In the genomic region with DNA sequence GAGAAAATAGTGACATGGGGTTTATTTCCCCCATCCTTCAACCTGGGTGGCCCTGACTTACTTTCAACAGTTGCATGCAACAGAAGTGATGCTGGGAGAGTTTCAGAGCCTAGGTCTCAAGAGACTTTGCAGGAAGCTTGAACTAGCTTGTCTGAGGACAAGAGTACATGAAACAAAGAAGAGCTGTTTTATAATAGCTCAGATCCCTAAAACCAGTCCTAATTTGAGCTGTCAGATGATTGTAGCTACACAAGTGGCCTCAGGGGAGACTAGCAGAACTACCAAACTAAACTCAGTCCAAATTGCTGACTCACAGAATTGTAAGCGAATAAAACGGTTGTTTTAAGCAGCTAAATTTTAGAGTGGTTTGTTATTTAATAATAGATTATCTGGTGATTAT, we compare ENCODE assay signal across 7 cellular contexts. TPM values are rescaled to one million over a fixed set of nuclear protein-coding genes. Genes with fewer than 3 reads are reported as not detected.
DNase-seq lines count a peak whose midpoint lies in the region; ATAC-seq and TF ChIP-seq lines count a peak whose summit lies in the region.

No MANE protein-coding gene starts in this region.

- H3K36me3 ChIP-seq in OCI-LY1 (ENCODE audit: insufficient read depth, low read length) (peaks cover 8% of the 10 kb centered on the region), gastrocnemius medialis (no peaks in the 10 kb centered on the region)

- H3K9ac ChIP-seq in OCI-LY1 (ENCODE audit: low read length), result no peak overlapping the region

- H3K9me3 ChIP-seq in OCI-LY1 (ENCODE audit: low read length), result no peaks in the 10 kb centered on the region
- no peaks in the 10 kb centered on the region for H3K9me3 ChIP-seq in gastrocnemius medialis

- H3K4me3 Mint-ChIP-seq in activated CD4-positive, alpha-beta T cell treated with anti-CD3 and anti-CD28 coated beads, Interleukin-2, amount 10 ng/mL, durations not matched to agents 7 days and 5 days, result no peak overlapping the region
- H3K4me3 Mint-ChIP-seq in activated CD4-positive, alpha-beta T cell treated with anti-CD3 and anti-CD28 coated beads, Interleukin-2, amount 10 ng/mL, durations not matched to agents 24 days and 14 days, result no peak overlapping the region

- no peaks in the 10 kb centered on the region for H3K27me3 Mint-ChIP-seq in activated CD4-positive, alpha-beta T cell treated with anti-CD3 and anti-CD28 coated beads, Interleukin-2, amount 10 ng/mL, durations not matched to agents 7 days and 5 days
- no peaks in the 10 kb centered on the region for H3K27me3 Mint-ChIP-seq in activated CD4-positive, alpha-beta T cell treated with anti-CD3 and anti-CD28 coated beads, Interleukin-2, amount 10 ng/mL, durations not matched to agents 24 days and 14 days

- CTCF ChIA-PET in activated CD4-positive, alpha-beta T cell treated with anti-CD3 and anti-CD28 coated beads, Interleukin-2, amount 10 ng/mL, durations not matched to agents 7 days and 5 days (lab: Charles Lee), result no interaction called here

- no peak for TF ChIP-seq POLR2A in gastrocnemius medialis (IDR thresholded peaks at IDR 0.05)

- DNase-seq in gastrocnemius medialis (no peak), SHP77 treated with DMSO at 0.1 percent for 48 hours (lab: John Stamatoyannopoulos, UW) (no peak)
- no peak for DNase-seq in activated CD4-positive, alpha-beta T cell treated with anti-CD3 and anti-CD28 coated beads, Interleukin-2, amount 10 ng/mL, durations not matched to agents 7 days and 5 days
- DNase-seq in activated CD4-positive, alpha-beta T cell treated with anti-CD3 and anti-CD28 coated beads, Interleukin-2, amount 10 ng/mL, durations not matched to agents 24 days and 14 days, result no peak

- H3K9me2 ChIP-seq in OCI-LY1 (ENCODE audit: low read depth, low read length), result no peaks in the 10 kb centered on the region

- H3K27ac ChIP-seq in OCI-LY1 (ENCODE audit: low read depth, low read length, poor library complexity, severe bottlenecking), result peak overlapping the region; percentile 57
- peak overlapping the region in 3 of 4 donors; percentile 8 to 84 (median 38) for H3K27ac ChIP-seq in gastrocnemius medialis

- peaks cover 28% of the 10 kb centered on the region for H3K4me1 ChIP-seq in OCI-LY1 (ENCODE audit: insufficient read depth, low read length, severe bottlenecking)
- H3K4me1 ChIP-seq in gastrocnemius medialis, result peaks cover 39 to 54% of the 10 kb centered on the region in 2 donors

- H3K27ac Mint-ChIP-seq in activated CD4-positive, alpha-beta T cell treated with anti-CD3 and anti-CD28 coated beads, Interleukin-2, amount 10 ng/mL, durations not matched to agents 7 days and 5 days, result no peak overlapping the region
- no peak overlapping the region for H3K27ac Mint-ChIP-seq in activated CD4-positive, alpha-beta T cell treated with anti-CD3 and anti-CD28 coated beads, Interleukin-2, amount 10 ng/mL, durations not matched to agents 24 days and 14 days

- intact Hi-C loops in gastrocnemius medialis (cut with DNase I; ENCODE audit: low total_unique reads), result loop anchor here (5.0 to 10.0 kb wide), 2 partner anchors 138 to 1860 kb away; partner anchors contain the start of genes GAS5 and ZBTB37
- intact Hi-C loops in activated CD4-positive, alpha-beta T cell treated with anti-CD3 and anti-CD28 coated beads, Interleukin-2, amount 10 ng/mL, durations not matched to agents 24 days and 14 days (cut with micrococcal nuclease), result no loop called here

- H4K20me1 ChIP-seq in OCI-LY1 (ENCODE audit: insufficient read depth, low read length), result no peaks in the 10 kb centered on the region

- H3K9me3 Mint-ChIP-seq in activated CD4-positive, alpha-beta T cell treated with anti-CD3 and anti-CD28 coated beads, Interleukin-2, amount 10 ng/mL, durations not matched to agents 7 days and 5 days, result no peaks in the 10 kb centered on the region
- H3K9me3 Mint-ChIP-seq in activated CD4-positive, alpha-beta T cell treated with anti-CD3 and anti-CD28 coated beads, Interleukin-2, amount 10 ng/mL, durations not matched to agents 24 days and 14 days, result no peaks in the 10 kb centered on the region

- POLR2A ChIA-PET in activated CD4-positive, alpha-beta T cell treated with anti-CD3 and anti-CD28 coated beads, Interleukin-2, amount 10 ng/mL, durations not matched to agents 7 days and 5 days (lab: Charles Lee), result interaction anchor here (0.6 kb wide), 1 partner anchor 20 kb away, joined by 7 read pairs; no protein-coding TSS in a partner anchor

- ATAC-seq in GM19025 (IDR thresholded peaks at IDR 0.05; ENCODE audit: low read depth, unreplicated experiment), result peak; percentile 89
- peak; percentile 95 for ATAC-seq in HG02938 (IDR thresholded peaks at IDR 0.05; ENCODE audit: unreplicated experiment)
- peak; percentile 23 to 41 for ATAC-seq in gastrocnemius medialis

- in situ Hi-C loops in gastrocnemius medialis (cut with MboI; ENCODE audit: low sequenced_read_pairs in 4 of 4), result no loop called here

- peaks cover 48% of the 10 kb centered on the region for H3K79me2 ChIP-seq in OCI-LY1 (ENCODE audit: insufficient read depth, low read length)

- TF ChIP-seq CTCF in OCI-LY1 (IDR thresholded peaks at IDR 0.05; ENCODE audit: low read length) (no peak), gastrocnemius medialis (IDR thresholded peaks at IDR 0.05 in 4 of 5, conservative IDR thresholded peaks at IDR 0.05 in 1 of 5) (no peak)

- 0 out of 2 replicates have a peak, but pooled peaks cover 3% of the 10 kb centered on the region for H3F3A ChIP-seq in OCI-LY1 (ENCODE audit: insufficient read depth, low read length)

- no peak overlapping the region for H2AFZ ChIP-seq in OCI-LY1 (ENCODE audit: low read length)

- H3K27me3 ChIP-seq in OCI-LY1 (ENCODE audit: insufficient read depth, low read length) (no peaks in the 10 kb centered on the region), gastrocnemius medialis (no peaks in the 10 kb centered on the region)

- H3K4me1 Mint-ChIP-seq in activated CD4-positive, alpha-beta T cell treated with anti-CD3 and anti-CD28 coated beads, Interleukin-2, amount 10 ng/mL, durations not matched to agents 7 days and 5 days, result peaks cover 22% of the 10 kb centered on the region
- H3K4me1 Mint-ChIP-seq in activated CD4-positive, alpha-beta T cell treated with anti-CD3 and anti-CD28 coated beads, Interleukin-2, amount 10 ng/mL, durations not matched to agents 24 days and 14 days, result peaks cover 17% of the 10 kb centered on the region

- H3K4me2 ChIP-seq in OCI-LY1 (ENCODE audit: low read length), result no peak overlapping the region

- H3K4me3 ChIP-seq in OCI-LY1 (ENCODE audit: low read depth, low read length, poor library complexity, severe bottlenecking) (no peak overlapping the region), gastrocnemius medialis (no peak overlapping the region)

- peaks cover 30% of the 10 kb centered on the region for H3K36me3 Mint-ChIP-seq in activated CD4-positive, alpha-beta T cell treated with anti-CD3 and anti-CD28 coated beads, Interleukin-2, amount 10 ng/mL, durations not matched to agents 7 days and 5 days (ENCODE audit: low read depth)
- peaks cover 22% of the 10 kb centered on the region for H3K36me3 Mint-ChIP-seq in activated CD4-positive, alpha-beta T cell treated with anti-CD3 and anti-CD28 coated beads, Interleukin-2, amount 10 ng/mL, durations not matched to agents 24 days and 14 days (ENCODE audit: low read depth)

RNA-seq across cellular contexts. Expression of gene RC3H1, which starts 17.1 kb away (rescaled TPM):
- 10 to 100 TPM; 17.6 to 88.9 (median 37.8) TPM for total RNA-seq in gastrocnemius medialis
- 10 to 100 TPM; 34.4 to 37.9 TPM for total RNA-seq in activated CD4-positive, alpha-beta T cell treated with anti-CD3 and anti-CD28 coated beads, Interleukin-2, amount 10 ng/mL, durations not matched to agents 7 days and 5 days
- total RNA-seq in activated CD4-positive, alpha-beta T cell treated with anti-CD3 and anti-CD28 coated beads, Interleukin-2, amount 10 ng/mL, durations not matched to agents 24 days and 14 days, result 41.7 and 43.3 TPM in 2 replicates

Comparison
In these comparisons a context has a peak if more than half of its experiments do, and no peak if none do; other contexts are left out.
1. ATAC-seq: peak in every context shown above with its lines; median percentile 95 in HG02938; 89 in GM19025; 32 in gastrocnemius medialis.